ENCODE assay signal across 1 cellular context in the genomic region with DNA sequence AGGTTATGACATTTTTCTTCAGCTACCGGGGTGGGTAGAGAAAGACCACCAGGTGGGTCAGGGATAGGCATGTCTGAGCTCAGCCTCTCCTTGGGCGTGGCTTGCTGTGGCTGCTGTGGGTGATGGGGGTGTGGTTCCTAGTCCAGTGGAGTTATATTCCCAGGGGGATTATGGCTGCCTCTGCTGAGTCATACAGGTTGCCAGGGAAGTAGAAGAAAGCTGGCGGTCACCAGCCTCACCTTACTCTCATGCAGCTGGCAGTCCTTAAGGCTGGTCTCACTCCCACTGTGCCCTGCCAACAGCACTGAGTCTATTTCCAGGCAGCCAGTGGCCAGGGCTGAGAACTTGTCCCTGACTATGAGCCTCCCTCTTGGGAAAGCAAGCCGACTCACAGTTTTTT.
TF ChIP-seq lines count a peak whose summit lies in the region.

No MANE protein-coding gene starts in this region.

TF ChIP-seq in GM23338, 12 proteins besides CTCF, POLR2A, EP300 and RAD21 (continued from another document):
- TF ChIP-seq, protein P1, sequence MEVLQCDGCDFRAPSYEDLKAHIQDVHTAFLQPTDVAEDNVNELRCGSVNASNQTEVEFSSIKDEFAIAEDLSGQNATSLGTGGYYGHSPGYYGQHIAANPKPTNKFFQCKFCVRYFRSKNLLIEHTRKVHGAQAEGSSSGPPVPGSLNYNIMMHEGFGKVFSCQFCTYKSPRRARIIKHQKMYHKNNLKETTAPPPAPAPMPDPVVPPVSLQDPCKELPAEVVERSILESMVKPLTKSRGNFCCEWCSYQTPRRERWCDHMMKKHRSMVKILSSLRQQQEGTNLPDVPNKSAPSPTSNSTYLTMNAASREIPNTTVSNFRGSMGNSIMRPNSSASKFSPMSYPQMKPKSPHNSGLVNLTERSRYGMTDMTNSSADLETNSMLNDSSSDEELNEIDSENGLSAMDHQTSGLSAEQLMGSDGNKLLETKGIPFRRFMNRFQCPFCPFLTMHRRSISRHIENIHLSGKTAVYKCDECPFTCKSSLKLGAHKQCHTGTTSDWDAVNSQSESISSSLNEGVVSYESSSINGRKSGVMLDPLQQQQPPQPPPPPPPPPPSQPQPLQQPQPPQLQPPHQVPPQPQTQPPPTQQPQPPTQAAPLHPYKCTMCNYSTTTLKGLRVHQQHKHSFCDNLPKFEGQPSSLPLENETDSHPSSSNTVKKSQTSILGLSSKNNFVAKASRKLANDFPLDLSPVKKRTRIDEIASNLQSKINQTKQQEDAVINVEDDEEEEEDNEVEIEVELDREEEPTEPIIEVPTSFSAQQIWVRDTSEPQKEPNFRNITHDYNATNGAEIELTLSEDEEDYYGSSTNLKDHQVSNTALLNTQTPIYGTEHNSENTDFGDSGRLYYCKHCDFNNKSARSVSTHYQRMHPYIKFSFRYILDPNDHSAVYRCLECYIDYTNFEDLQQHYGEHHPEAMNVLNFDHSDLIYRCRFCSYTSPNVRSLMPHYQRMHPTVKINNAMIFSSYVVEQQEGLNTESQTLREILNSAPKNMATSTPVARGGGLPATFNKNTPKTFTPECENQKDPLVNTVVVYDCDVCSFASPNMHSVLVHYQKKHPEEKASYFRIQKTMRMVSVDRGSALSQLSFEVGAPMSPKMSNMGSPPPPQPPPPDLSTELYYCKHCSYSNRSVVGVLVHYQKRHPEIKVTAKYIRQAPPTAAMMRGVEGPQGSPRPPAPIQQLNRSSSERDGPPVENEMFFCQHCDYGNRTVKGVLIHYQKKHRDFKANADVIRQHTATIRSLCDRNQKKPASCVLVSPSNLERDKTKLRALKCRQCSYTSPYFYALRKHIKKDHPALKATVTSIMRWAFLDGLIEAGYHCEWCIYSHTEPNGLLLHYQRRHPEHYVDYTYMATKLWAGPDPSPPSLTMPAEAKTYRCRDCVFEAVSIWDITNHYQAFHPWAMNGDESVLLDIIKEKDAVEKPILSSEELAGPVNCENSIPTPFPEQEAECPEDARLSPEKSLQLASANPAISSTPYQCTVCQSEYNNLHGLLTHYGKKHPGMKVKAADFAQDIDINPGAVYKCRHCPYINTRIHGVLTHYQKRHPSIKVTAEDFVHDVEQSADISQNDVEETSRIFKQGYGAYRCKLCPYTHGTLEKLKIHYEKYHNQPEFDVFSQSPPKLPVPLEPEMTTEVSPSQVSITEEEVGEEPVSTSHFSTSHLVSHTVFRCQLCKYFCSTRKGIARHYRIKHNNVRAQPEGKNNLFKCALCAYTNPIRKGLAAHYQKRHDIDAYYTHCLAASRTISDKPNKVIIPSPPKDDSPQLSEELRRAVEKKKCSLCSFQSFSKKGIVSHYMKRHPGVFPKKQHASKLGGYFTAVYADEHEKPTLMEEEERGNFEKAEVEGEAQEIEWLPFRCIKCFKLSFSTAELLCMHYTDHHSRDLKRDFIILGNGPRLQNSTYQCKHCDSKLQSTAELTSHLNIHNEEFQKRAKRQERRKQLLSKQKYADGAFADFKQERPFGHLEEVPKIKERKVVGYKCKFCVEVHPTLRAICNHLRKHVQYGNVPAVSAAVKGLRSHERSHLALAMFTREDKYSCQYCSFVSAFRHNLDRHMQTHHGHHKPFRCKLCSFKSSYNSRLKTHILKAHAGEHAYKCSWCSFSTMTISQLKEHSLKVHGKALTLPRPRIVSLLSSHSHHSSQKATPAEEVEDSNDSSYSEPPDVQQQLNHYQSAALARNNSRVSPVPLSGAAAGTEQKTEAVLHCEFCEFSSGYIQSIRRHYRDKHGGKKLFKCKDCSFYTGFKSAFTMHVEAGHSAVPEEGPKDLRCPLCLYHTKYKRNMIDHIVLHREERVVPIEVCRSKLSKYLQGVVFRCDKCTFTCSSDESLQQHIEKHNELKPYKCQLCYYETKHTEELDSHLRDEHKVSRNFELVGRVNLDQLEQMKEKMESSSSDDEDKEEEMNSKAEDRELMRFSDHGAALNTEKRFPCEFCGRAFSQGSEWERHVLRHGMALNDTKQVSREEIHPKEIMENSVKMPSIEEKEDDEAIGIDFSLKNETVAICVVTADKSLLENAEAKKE (CRISPR knock-in tag; IDR thresholded peaks at IDR 0.05), result no peak
- TF ChIP-seq, protein P2, sequence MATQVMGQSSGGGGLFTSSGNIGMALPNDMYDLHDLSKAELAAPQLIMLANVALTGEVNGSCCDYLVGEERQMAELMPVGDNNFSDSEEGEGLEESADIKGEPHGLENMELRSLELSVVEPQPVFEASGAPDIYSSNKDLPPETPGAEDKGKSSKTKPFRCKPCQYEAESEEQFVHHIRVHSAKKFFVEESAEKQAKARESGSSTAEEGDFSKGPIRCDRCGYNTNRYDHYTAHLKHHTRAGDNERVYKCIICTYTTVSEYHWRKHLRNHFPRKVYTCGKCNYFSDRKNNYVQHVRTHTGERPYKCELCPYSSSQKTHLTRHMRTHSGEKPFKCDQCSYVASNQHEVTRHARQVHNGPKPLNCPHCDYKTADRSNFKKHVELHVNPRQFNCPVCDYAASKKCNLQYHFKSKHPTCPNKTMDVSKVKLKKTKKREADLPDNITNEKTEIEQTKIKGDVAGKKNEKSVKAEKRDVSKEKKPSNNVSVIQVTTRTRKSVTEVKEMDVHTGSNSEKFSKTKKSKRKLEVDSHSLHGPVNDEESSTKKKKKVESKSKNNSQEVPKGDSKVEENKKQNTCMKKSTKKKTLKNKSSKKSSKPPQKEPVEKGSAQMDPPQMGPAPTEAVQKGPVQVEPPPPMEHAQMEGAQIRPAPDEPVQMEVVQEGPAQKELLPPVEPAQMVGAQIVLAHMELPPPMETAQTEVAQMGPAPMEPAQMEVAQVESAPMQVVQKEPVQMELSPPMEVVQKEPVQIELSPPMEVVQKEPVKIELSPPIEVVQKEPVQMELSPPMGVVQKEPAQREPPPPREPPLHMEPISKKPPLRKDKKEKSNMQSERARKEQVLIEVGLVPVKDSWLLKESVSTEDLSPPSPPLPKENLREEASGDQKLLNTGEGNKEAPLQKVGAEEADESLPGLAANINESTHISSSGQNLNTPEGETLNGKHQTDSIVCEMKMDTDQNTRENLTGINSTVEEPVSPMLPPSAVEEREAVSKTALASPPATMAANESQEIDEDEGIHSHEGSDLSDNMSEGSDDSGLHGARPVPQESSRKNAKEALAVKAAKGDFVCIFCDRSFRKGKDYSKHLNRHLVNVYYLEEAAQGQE (IDR thresholded peaks at IDR 0.05; ENCODE audit: unreplicated experiment), result no peak
- no peak for TF ChIP-seq NANOG (IDR thresholded peaks at IDR 0.05; ENCODE audit: borderline replicate concordance)
TF ChIP-seq in GM23338: peak in this region for 0.
